Comparison of ENCODE assay signal across 1 cellular context in genomic region chr2:59490994-59491393, GRCh38.
TF ChIP-seq lines count a peak whose summit lies in the region.

No MANE protein-coding gene starts in this region.

TF ChIP-seq in SK-N-SH, 30 proteins besides CTCF, POLR2A, EP300 and RAD21 (continued from another document):
- TF ChIP-seq, protein P1, sequence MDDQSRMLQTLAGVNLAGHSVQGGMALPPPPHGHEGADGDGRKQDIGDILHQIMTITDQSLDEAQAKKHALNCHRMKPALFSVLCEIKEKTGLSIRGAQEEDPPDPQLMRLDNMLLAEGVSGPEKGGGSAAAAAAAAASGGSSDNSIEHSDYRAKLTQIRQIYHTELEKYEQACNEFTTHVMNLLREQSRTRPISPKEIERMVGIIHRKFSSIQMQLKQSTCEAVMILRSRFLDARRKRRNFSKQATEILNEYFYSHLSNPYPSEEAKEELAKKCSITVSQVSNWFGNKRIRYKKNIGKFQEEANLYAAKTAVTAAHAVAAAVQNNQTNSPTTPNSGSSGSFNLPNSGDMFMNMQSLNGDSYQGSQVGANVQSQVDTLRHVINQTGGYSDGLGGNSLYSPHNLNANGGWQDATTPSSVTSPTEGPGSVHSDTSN (IDR thresholded peaks at IDR 0.05): no peak
- TF ChIP-seq ELF1 (IDR thresholded peaks at IDR 0.05): no peak
- no peak for TF ChIP-seq RFX5 (IDR thresholded peaks at IDR 0.05; ENCODE audit: low read length)
- no peak for TF ChIP-seq FOXJ3 (CRISPR knock-in tag; IDR thresholded peaks at IDR 0.05)
- no peak for TF ChIP-seq FOXM1 (IDR thresholded peaks at IDR 0.05; ENCODE audit: low read depth)
- TF ChIP-seq, protein P2, sequence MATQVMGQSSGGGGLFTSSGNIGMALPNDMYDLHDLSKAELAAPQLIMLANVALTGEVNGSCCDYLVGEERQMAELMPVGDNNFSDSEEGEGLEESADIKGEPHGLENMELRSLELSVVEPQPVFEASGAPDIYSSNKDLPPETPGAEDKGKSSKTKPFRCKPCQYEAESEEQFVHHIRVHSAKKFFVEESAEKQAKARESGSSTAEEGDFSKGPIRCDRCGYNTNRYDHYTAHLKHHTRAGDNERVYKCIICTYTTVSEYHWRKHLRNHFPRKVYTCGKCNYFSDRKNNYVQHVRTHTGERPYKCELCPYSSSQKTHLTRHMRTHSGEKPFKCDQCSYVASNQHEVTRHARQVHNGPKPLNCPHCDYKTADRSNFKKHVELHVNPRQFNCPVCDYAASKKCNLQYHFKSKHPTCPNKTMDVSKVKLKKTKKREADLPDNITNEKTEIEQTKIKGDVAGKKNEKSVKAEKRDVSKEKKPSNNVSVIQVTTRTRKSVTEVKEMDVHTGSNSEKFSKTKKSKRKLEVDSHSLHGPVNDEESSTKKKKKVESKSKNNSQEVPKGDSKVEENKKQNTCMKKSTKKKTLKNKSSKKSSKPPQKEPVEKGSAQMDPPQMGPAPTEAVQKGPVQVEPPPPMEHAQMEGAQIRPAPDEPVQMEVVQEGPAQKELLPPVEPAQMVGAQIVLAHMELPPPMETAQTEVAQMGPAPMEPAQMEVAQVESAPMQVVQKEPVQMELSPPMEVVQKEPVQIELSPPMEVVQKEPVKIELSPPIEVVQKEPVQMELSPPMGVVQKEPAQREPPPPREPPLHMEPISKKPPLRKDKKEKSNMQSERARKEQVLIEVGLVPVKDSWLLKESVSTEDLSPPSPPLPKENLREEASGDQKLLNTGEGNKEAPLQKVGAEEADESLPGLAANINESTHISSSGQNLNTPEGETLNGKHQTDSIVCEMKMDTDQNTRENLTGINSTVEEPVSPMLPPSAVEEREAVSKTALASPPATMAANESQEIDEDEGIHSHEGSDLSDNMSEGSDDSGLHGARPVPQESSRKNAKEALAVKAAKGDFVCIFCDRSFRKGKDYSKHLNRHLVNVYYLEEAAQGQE (IDR thresholded peaks at IDR 0.05; ENCODE audit: low read depth, low read length): no peak
- TF ChIP-seq YY1 (IDR thresholded peaks at IDR 0.05; ENCODE audit: low read depth): no peak
- TF ChIP-seq EZH2phosphoT487 (IDR thresholded peaks at IDR 0.05; ENCODE audit: borderline replicate concordance, low read depth): no peak
- TF ChIP-seq GATA2 (CRISPR knock-in tag; IDR thresholded peaks at IDR 0.05): no peak
